Comparison of ENCODE assay signal across 8 cellular contexts in the genomic region with DNA sequence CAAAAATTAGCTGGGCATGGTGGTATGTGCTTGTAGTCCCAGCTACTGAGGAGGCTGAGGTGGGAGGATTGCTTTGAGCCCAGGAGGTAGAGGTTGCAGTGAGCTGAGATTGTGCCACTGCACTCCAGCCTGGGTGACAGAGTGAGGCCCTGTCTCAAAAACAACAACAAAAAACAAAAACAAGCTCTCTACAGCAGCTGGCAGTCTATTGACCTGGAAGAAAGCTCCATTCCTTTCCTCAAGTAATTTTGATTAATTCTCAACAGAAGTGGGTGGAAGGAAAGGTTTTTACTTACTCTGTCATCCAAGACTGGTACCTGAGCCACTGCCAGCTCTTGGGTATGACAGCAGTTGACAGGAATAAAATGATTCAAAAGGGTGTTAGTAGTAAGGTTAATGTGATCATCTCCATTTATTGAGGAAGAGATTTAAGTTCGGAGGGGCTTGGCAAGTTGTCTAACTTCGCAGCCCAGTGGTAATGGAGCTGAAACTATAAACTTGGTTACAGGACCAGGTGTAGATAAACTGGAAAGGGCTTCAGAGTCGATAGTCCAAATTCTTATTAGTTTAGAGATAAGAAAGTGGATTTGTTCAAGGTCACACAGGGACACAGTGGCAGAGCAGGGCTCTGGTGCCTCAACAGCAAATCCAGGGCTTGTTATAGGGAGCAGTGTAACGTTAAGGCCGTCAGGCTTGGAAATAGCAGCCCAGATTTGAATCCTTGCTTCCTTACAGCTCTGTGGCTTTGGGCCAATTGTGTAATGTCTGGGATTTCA. TPM values are rescaled to one million over a fixed set of nuclear protein-coding genes. Genes with fewer than 3 reads are reported as not detected.
DNase-seq lines count a peak whose midpoint lies in the region; ATAC-seq and TF ChIP-seq lines count a peak whose summit lies in the region.

No MANE protein-coding gene starts in this region.

- no peak overlapping the region for H3K4me3 ChIP-seq in SK-N-MC
- no peak overlapping the region for H3K4me3 ChIP-seq in gastrocnemius medialis

- intact Hi-C loops in gastrocnemius medialis (cut with DNase I; ENCODE audit: low total_unique reads): no loop called here

- TF ChIP-seq CTCF in foreskin keratinocyte (conservative IDR thresholded peaks at IDR 0.05) (no peak), gastrocnemius medialis (IDR thresholded peaks at IDR 0.05 in 4 of 5, conservative IDR thresholded peaks at IDR 0.05 in 1 of 5) (no peak)

- H3K4me1 ChIP-seq in foreskin keratinocyte (peaks cover 11% of the 10 kb centered on the region), gastrocnemius medialis (peaks cover 31 to 52% of the 10 kb centered on the region in 2 donors)

- peak; percentile 57 for DNase-seq in NCI-H82 (lab: John Stamatoyannopoulos, UW)
- DNase-seq in NCI-H82 treated with DMSO at 0.1 percent for 48 hours (lab: John Stamatoyannopoulos, UW; ENCODE audit: unreplicated experiment): no peak
- DNase-seq in SK-N-MC (ENCODE audit: low read depth, low spot score): no peak
- DNase-seq in foreskin keratinocyte: no peak
- DNase-seq in gastrocnemius medialis: no peak
- no peak for DNase-seq in iPS-NIHi7 (ENCODE audit: extremely low spot score)
- DNase-seq in T-helper 9 cell: no peak
- DNase-seq in stimulated activated CD4-positive, alpha-beta T cell treated with anti-CD3 and anti-CD28 coated beads, Interleukin-4, amount 100 ng/mL, for 24 hours: no peak

- no peaks in the 10 kb centered on the region for H3K9me3 ChIP-seq in SK-N-MC (ENCODE audit: low read depth, low read length)
- no peaks in the 10 kb centered on the region for H3K9me3 ChIP-seq in gastrocnemius medialis

- ATAC-seq in foreskin keratinocyte (no peak), gastrocnemius medialis (no peak)

- H3K36me3 ChIP-seq in SK-N-MC (ENCODE audit: insufficient read depth, low read length) (peaks cover 92% of the 10 kb centered on the region), gastrocnemius medialis (peaks cover 0 to 70% of the 10 kb centered on the region in 2 donors)

- no peak overlapping the region for H3K9ac ChIP-seq in SK-N-MC (ENCODE audit: insufficient read length)

- in situ Hi-C loops in gastrocnemius medialis (cut with MboI; ENCODE audit: low sequenced_read_pairs in 4 of 4): loop anchor here in 1 of 4 donors (25.0 kb wide), 1 partner anchor 253 kb away; the partner anchor contains the start of gene PPIL1

- peak overlapping the region; percentile 79 for H3K27ac ChIP-seq in SK-N-MC
- peak overlapping the region; percentile 13 for H3K27ac ChIP-seq in foreskin keratinocyte
- H3K27ac ChIP-seq in gastrocnemius medialis: peak overlapping the region; percentile 69 to 82 (median 74)

- H3K27me3 ChIP-seq in foreskin keratinocyte: no peaks in the 10 kb centered on the region
- H3K27me3 ChIP-seq in gastrocnemius medialis: no peaks in the 10 kb centered on the region

- no peak for TF ChIP-seq POLR2A in gastrocnemius medialis (IDR thresholded peaks at IDR 0.05)

RNA-seq across cellular contexts. Expression of gene SRSF3, which starts 14.8 kb away (rescaled TPM):
- 356 and 421 TPM in 2 replicates for total RNA-seq in foreskin keratinocyte
- 387 and 470 TPM in 2 replicates for polyA plus RNA-seq in foreskin keratinocyte
- 100 to 1,000 TPM in 1 of 4 donors, 10 to 100 TPM in 3; 66.3 to 118 (median 83.2) TPM for total RNA-seq in gastrocnemius medialis

Comparison
In these comparisons a context has a peak if more than half of its experiments do, and no peak if none do; other contexts are left out.
1. H3K27ac ChIP-seq: peak in every context shown above with its lines; median percentile 79 in SK-N-MC; 74 in gastrocnemius medialis; 13 in foreskin keratinocyte.